17 cellular contexts compared by ENCODE assay signal in the genomic region with DNA sequence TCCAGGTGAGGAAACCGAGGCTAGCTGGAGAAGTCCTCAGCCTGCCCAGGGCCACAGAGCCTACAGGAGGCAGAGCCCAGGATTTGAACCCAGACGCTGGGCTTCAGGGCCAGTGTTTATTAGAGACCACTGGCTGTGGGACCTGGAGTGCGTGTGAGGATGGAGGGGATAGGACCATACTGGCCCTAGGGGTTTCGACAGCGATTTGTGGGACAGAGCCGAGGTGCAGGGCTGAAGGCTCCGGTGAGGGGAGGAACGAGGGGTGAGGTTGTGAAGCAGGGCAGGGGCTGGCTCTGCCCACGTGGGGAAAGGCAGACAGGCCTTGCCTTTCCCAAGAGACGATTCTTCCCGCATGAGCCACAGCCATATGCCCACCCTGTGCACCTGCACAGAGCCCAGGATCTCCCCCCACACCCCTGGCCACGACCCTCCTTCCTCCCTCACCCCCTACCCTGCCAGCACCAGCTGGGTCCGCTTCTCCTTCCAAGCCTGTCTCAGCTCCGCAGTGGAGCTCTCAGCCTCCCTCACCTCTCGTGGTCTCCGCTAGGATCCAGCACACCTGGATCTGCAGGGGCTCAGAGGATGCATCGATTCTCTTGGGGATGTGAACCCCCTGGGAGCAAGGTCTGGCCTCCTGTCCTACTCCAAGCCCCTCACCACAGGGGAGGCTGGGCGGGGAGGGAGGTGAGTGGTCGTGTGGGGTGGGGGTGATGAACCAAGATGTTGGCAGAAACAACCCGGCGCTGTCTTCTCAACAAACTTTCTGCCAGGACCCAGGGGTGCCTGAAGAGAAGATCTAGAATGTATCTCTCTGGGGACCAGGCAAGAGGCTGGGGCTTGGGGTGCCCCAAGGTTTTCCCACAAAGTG. TPM values are rescaled to one million over a fixed set of nuclear protein-coding genes. Genes with fewer than 3 reads are reported as not detected.
A peak's percentile ranks its signal among the peaks of the same experiment; 100 is the strongest.
DNase-seq lines count a peak whose midpoint lies in the region; ATAC-seq and TF ChIP-seq lines count a peak whose summit lies in the region.
"Had no signal": no experiment of that assay in that cellular context is flagged by ENCODE, and none has a peak within 500 bp of the region (broad histone marks: within the 10 kb centered on the region; RNA-seq: fewer than 3 reads in every experiment).

No MANE protein-coding gene starts in this region.

- H3K27ac ChIP-seq in endodermal cell (ENCODE audit: low read depth, low read length), result no peak overlapping the region

- TF ChIP-seq CTCF in endodermal cell (conservative IDR thresholded peaks at IDR 0.05) (no peak), osteocyte (IDR thresholded peaks at IDR 0.05) (no peak)

- no peaks in the 10 kb centered on the region for H3K36me3 ChIP-seq in endodermal cell (ENCODE audit: control insufficient read depth, insufficient read depth, low read length)

- H3K27me3 ChIP-seq in endodermal cell (ENCODE audit: control insufficient read depth, insufficient read depth, low read length, poor library complexity, severe bottlenecking), result no peaks in the 10 kb centered on the region

- no peak overlapping the region for H3K4me3 ChIP-seq in endodermal cell (ENCODE audit: low read length)

- H3K4me3 Mint-ChIP-seq in endodermal cell (no peak overlapping the region), osteocyte (ENCODE audit: unreplicated experiment) (no peak overlapping the region)

- DNase-seq in AG20443 (ENCODE audit: low spot score) (peak; percentile 2), D341Med (ENCODE audit: low spot score) (peak; percentile 12), endodermal cell (peak; percentile 26), osteocyte (ENCODE audit: extremely low spot score, unreplicated experiment) (peak; percentile 56), left colon (no peak), GM03348 (ENCODE audit: low spot score) (no peak), HK-2 (ENCODE audit: unreplicated experiment) (no peak)
- DNase-seq: KBM-7, NCI-H1048, NCI-H146, NCI-H2081 treated with DMSO at 0.1 percent for 48 hours, NCI-H510A treated with DMSO at 0.1 percent for 48 hours, NCI-H82, SHP77, SK-N-SH had no signal

- H3K27ac Mint-ChIP-seq in endodermal cell, result no peak overlapping the region
- no peak overlapping the region for H3K27ac Mint-ChIP-seq in osteocyte (ENCODE audit: unreplicated experiment)

- H3K9ac ChIP-seq in endodermal cell (ENCODE audit: extremely low read depth, low read length, poor library complexity, severe bottlenecking), result no peak overlapping the region
- H3K9ac ChIP-seq: SK-N-SH had no signal

- peaks cover 11% of the 10 kb centered on the region for H3K4me1 Mint-ChIP-seq in endodermal cell
- H3K4me1 Mint-ChIP-seq in osteocyte (ENCODE audit: unreplicated experiment), result peaks cover 18% of the 10 kb centered on the region

- H3K9me3 ChIP-seq in endodermal cell (ENCODE audit: control insufficient read depth, low read length), result no peaks in the 10 kb centered on the region
- H3K9me3 ChIP-seq: SK-N-SH had no signal

- H3K27me3 Mint-ChIP-seq in endodermal cell (ENCODE audit: insufficient read depth) (no peaks in the 10 kb centered on the region), osteocyte (ENCODE audit: unreplicated experiment) (peaks cover 6% of the 10 kb centered on the region)

- no peaks in the 10 kb centered on the region for H3K9me3 Mint-ChIP-seq in endodermal cell
- H3K9me3 Mint-ChIP-seq in osteocyte (ENCODE audit: unreplicated experiment), result no peaks in the 10 kb centered on the region

- H3K36me3 Mint-ChIP-seq in endodermal cell (ENCODE audit: low read depth) (no peaks in the 10 kb centered on the region), osteocyte (ENCODE audit: unreplicated experiment) (no peaks in the 10 kb centered on the region)

- intact Hi-C loops in left colon (cut with DNase I, micrococcal nuclease), result no loop called here

- no peaks in the 10 kb centered on the region for H3K4me1 ChIP-seq in endodermal cell (ENCODE audit: control insufficient read depth, insufficient read depth, low read length)

- ATAC-seq in HG03520 (IDR thresholded peaks at IDR 0.05; ENCODE audit: unreplicated experiment) (no peak), left colon (no peak)
- ATAC-seq: HCT116 had no signal

- 91 to 100% methylated on average over 3 to 21 of the region's 21 CpGs for WGBS in endodermal cell (ENCODE audit: insufficient coverage in 1 of 2, insufficient read length in 1 of 2), 2 experiments

RNA-seq across cellular contexts. Expression of a gene that starts 58.4 kb away (rescaled TPM):
- 10 to 100 TPM; 19.7 to 20.7 TPM for total RNA-seq in endodermal cell
- 26.0 TPM for polyA plus RNA-seq in endodermal cell (2013, experiment 1 of 2)
- polyA plus RNA-seq in endodermal cell (2013, experiment 2 of 2), result 24.8 TPM
- total RNA-seq in osteocyte, result 34.1 and 35.5 TPM in 2 replicates
- 10 to 100 TPM; 18.5 to 30.0 TPM for total RNA-seq in left colon

Comparison
In these comparisons a context has a peak if more than half of its experiments do, and no peak if none do; other contexts are left out.
1. DNase-seq: peak in AG20443 (single experiment), D341Med (single experiment), endodermal cell (single experiment) and osteocyte (single experiment); none in left colon (0 of 2), GM03348 (single experiment) and HK-2 (single experiment).